7 cellular contexts compared by ENCODE assay signal in genomic region chr11:62665630-62666258, GRCh38. TPM values are rescaled to one million over a fixed set of nuclear protein-coding genes. Genes with fewer than 3 reads are reported as not detected.
DNase-seq lines count a peak whose midpoint lies in the region; ATAC-seq, FAIRE-seq and TF ChIP-seq lines count a peak whose summit lies in the region.

No MANE protein-coding gene starts in this region.

- FAIRE-seq in RCC 7860 (lab: Jason Lieb, UNC) (no peak), pancreas (lab: Jason Lieb, UNC) (no peak)

- H3K4me3 ChIP-seq in pancreas: peak overlapping the region; percentile 48 to 79 (median 72)
- H3K4me3 ChIP-seq in vagina: peak overlapping the region; percentile 72 to 96

- ATAC-seq in GM18502 (IDR thresholded peaks at IDR 0.05; ENCODE audit: poor library complexity, unreplicated experiment) (peak; percentile 9), HG02885 (IDR thresholded peaks at IDR 0.05; ENCODE audit: poor library complexity, unreplicated experiment) (peak; percentile 8), pancreas (peak; percentile 42 to 50 (median 46))

- no peak for TF ChIP-seq POLR2A in vagina (IDR thresholded peaks at IDR 0.05)

- TF ChIP-seq CTCF in pancreas (IDR thresholded peaks at IDR 0.05) (no peak), vagina (IDR thresholded peaks at IDR 0.05) (no peak)

- H3K9me3 ChIP-seq in pancreas (no peaks in the 10 kb centered on the region), vagina (no peaks in the 10 kb centered on the region)

- peak; percentile 10 for DNase-seq in RCC 7860 (ENCODE audit: low spot score)
- DNase-seq in activated naive CD4-positive, alpha-beta T cell (lab: John Stamatoyannopoulos, UW): peak in 3 of 4 experiments; percentile 25 to 51 (median 47)
- DNase-seq in germinal center (ENCODE audit: low spot score): peak; percentile 38
- DNase-seq in pancreas: peak in 5 of 6 donors; percentile 56 to 85 (median 58)
- DNase-seq in vagina (ENCODE audit: extremely low spot score in 2 of 2): no peak

- H3K36me3 ChIP-seq in pancreas: no peaks in the 10 kb centered on the region
- H3K36me3 ChIP-seq in vagina: peaks cover 0 to 12% of the 10 kb centered on the region in 2 donors

- intact Hi-C loops in pancreas (cut with DNase I): no loop called here
- intact Hi-C loops in vagina (cut with DNase I): no loop called here

- H3K27ac ChIP-seq in pancreas (peak overlapping the region; percentile 51 to 84 (median 80)), vagina (peak overlapping the region; percentile 80)

- H3K27me3 ChIP-seq in pancreas (no peaks in the 10 kb centered on the region), vagina (no peaks in the 10 kb centered on the region)

- H3K4me1 ChIP-seq in pancreas (peaks cover 0 to 38% (median 16%) of the 10 kb centered on the region in 3 donors), vagina (peaks cover 46% of the 10 kb centered on the region)

- WGBS in pancreas, 2 donors: 1 to 5% methylated on average over 38 of the region's 38 CpGs

RNA-seq across cellular contexts. Expression of gene CSKMT, which starts 0.6 kb away (rescaled TPM):
- 10 to 100 TPM in 1 of 6 donors, 1 to 10 TPM in 5; 4.0 to 11.0 (median 7.3) TPM for total RNA-seq in pancreas
- 10 to 100 TPM; 19.6 to 25.4 TPM for polyA plus RNA-seq in pancreas
- total RNA-seq in vagina: 28.7 TPM

RNA-seq across cellular contexts. Expression of gene C11orf98, which starts 0.7 kb away (rescaled TPM):
- total RNA-seq in pancreas (10 to 100 TPM; 13.2 to 21.3 (median 16.9) TPM), vagina (44.2 TPM)
- polyA plus RNA-seq in pancreas: 10 to 100 TPM; 56.3 to 70.8 TPM

RNA-seq across cellular contexts. Expression of gene UQCC3, which starts 5.7 kb away (rescaled TPM):
- total RNA-seq in pancreas (1 to 10 TPM; 3.2 to 4.9 (median 3.6) TPM), vagina (6.9 TPM)
- 10 to 100 TPM; 14.1 to 17.3 TPM for polyA plus RNA-seq in pancreas

RNA-seq across cellular contexts. Expression of gene LBHD1, which starts 6.3 kb away (rescaled TPM):
- total RNA-seq in pancreas (1 to 10 TPM; 1.4 to 4.0 (median 2.8) TPM), vagina (6.9 TPM)
- polyA plus RNA-seq in pancreas: 10 to 100 TPM in 1 of 2 donors, 1 to 10 TPM in 1; 7.1 to 21.7 TPM

RNA-seq across cellular contexts. Expression of gene INTS5, which starts 12.6 kb away (rescaled TPM):
- total RNA-seq in pancreas: 10 to 100 TPM in 3 of 6 donors, 1 to 10 TPM in 3; 5.8 to 12.9 (median 9.5) TPM
- polyA plus RNA-seq in pancreas: 1 to 10 TPM; 4.5 to 4.6 TPM
- total RNA-seq in vagina: 16.2 TPM

Comparison
In these comparisons a context has a peak if more than half of its experiments do, and no peak if none do; other contexts are left out.
1. DNase-seq: peak in RCC 7860 (single experiment), activated naive CD4-positive, alpha-beta T cell (3 of 4), germinal center (single experiment) and pancreas (5 of 6); none in vagina (0 of 2).
2. Peak in every context shown above with its lines, with median percentiles within 50 percentile points of each other: ATAC-seq.